In genomic region chr9:109439378-109440116, GRCh38 we compare ENCODE assay signal across 18 cellular contexts. TPM values are rescaled to one million over a fixed set of nuclear protein-coding genes. Genes with fewer than 3 reads are reported as not detected.
DNase-seq lines count a peak whose midpoint lies in the region; ATAC-seq, FAIRE-seq and TF ChIP-seq lines count a peak whose summit lies in the region.
"Had no signal": no experiment of that assay in that cellular context is flagged by ENCODE, and none has a peak within 500 bp of the region (broad histone marks: within the 10 kb centered on the region; RNA-seq: fewer than 3 reads in every experiment).

No MANE protein-coding gene starts in this region.

- intact Hi-C loops in activated naive CD4-positive, alpha-beta T cell treated with anti-CD3 and anti-CD28 coated beads for 36 hours (cut with micrococcal nuclease), result loop anchor here (1.0 to 10.0 kb wide), 6 partner anchors 30 to 777 kb away; no protein-coding TSS in a partner anchor

- peak overlapping the region; percentile 43 for H3K27ac ChIP-seq in KOPT-K1 (ENCODE audit: low read depth, low read length, poor library complexity, severe bottlenecking)
- H3K27ac ChIP-seq: HL-60, SJCRH30 had no signal

- H3K27ac Mint-ChIP-seq in activated naive CD4-positive, alpha-beta T cell treated with anti-CD3 and anti-CD28 coated beads, Interleukin-2, amount 50 U/mL, for 72 hours, result peak overlapping the region; percentile 29 to 38
- no peak overlapping the region for H3K27ac Mint-ChIP-seq in activated naive CD4-positive, alpha-beta T cell treated with anti-CD3 and anti-CD28 coated beads for 36 hours

- no peaks in the 10 kb centered on the region for H3K9me3 Mint-ChIP-seq in activated naive CD4-positive, alpha-beta T cell treated with anti-CD3 and anti-CD28 coated beads, Interleukin-2, amount 50 U/mL, for 72 hours
- no peaks in the 10 kb centered on the region for H3K9me3 Mint-ChIP-seq in activated naive CD4-positive, alpha-beta T cell treated with anti-CD3 and anti-CD28 coated beads for 36 hours

- H3K4me3 Mint-ChIP-seq in activated naive CD4-positive, alpha-beta T cell treated with anti-CD3 and anti-CD28 coated beads for 36 hours, result no peak overlapping the region
- H3K4me3 Mint-ChIP-seq: CD4-positive, alpha-beta memory T cell had no signal

- H3K36me3 Mint-ChIP-seq in activated naive CD4-positive, alpha-beta T cell treated with anti-CD3 and anti-CD28 coated beads, Interleukin-2, amount 50 U/mL, for 72 hours, result no peaks in the 10 kb centered on the region
- no peaks in the 10 kb centered on the region for H3K36me3 Mint-ChIP-seq in activated naive CD4-positive, alpha-beta T cell treated with anti-CD3 and anti-CD28 coated beads for 36 hours (ENCODE audit: low read depth)
- H3K36me3 Mint-ChIP-seq: CD4-positive, alpha-beta memory T cell had no signal

- H3K36me3 ChIP-seq in KOPT-K1 (ENCODE audit: insufficient read depth, low read length), result no peaks in the 10 kb centered on the region
- peaks cover 19% of the 10 kb centered on the region for H3K36me3 ChIP-seq in bronchial epithelial cell (ENCODE audit: control insufficient read depth, insufficient read depth, low read length)
- H3K36me3 ChIP-seq: BE2C, SJCRH30 had no signal

- peaks cover 16% of the 10 kb centered on the region for H3K4me1 Mint-ChIP-seq in activated naive CD4-positive, alpha-beta T cell treated with anti-CD3 and anti-CD28 coated beads for 36 hours (ENCODE audit: low read depth)

- no peak overlapping the region for H3K4me3 ChIP-seq in bronchial epithelial cell (ENCODE audit: low read depth, low read length)
- H3K4me3 ChIP-seq: SJCRH30 had no signal

- H3K9me3 ChIP-seq in KOPT-K1 (ENCODE audit: insufficient read depth, low read length, poor library complexity, severe bottlenecking), result no peaks in the 10 kb centered on the region
- H3K9me3 ChIP-seq: BE2C, SJCRH30 had no signal

- peaks cover 7% of the 10 kb centered on the region for H3K27me3 Mint-ChIP-seq in activated naive CD4-positive, alpha-beta T cell treated with anti-CD3 and anti-CD28 coated beads for 36 hours (ENCODE audit: low read depth)

- peak; percentile 66 for FAIRE-seq in bronchial epithelial cell (lab: Jason Lieb, UNC)
- FAIRE-seq: A204.1 had no signal

- no peak for TF ChIP-seq CTCF in bronchial epithelial cell (IDR thresholded peaks at IDR 0.05; ENCODE audit: insufficient read depth, low read length, severe bottlenecking)

- H3K27me3 ChIP-seq in bronchial epithelial cell (ENCODE audit: control insufficient read depth, insufficient read depth, low read length), result no peaks in the 10 kb centered on the region
- H3K27me3 ChIP-seq: SJCRH30 had no signal

- DNase-seq in activated naive CD4-positive, alpha-beta T cell treated with anti-CD3 and anti-CD28 coated beads, Interleukin-2, amount 50 U/mL, for 72 hours (ENCODE audit: low spot score in 2 of 2), result no peak
- no peak for DNase-seq in activated naive CD4-positive, alpha-beta T cell treated with anti-CD3 and anti-CD28 coated beads for 36 hours
- DNase-seq in bronchial epithelial cell (ENCODE audit: low read depth) (no peak), retina (no peak), NCI-H2196 (lab: John Stamatoyannopoulos, UW; ENCODE audit: unreplicated experiment) (no peak)
- DNase-seq: BE2C; CD4-positive, alpha-beta memory T cell; EL; MM.1S; NCI-H187; NCI-H2107; NCI-H345; NCI-H524 treated with DMSO at 0.1 percent for 48 hours; SJCRH30 had no signal

- CTCF ChIA-PET in activated naive CD4-positive, alpha-beta T cell treated with anti-CD3 and anti-CD28 coated beads for 36 hours (lab: Charles Lee), result interaction anchor here (0.6 to 5.3 kb wide), 8 partner anchors 12 to 709 kb away, joined by 3 to 82 read pairs (median 4); no protein-coding TSS in a partner anchor

- ATAC-seq in activated naive CD4-positive, alpha-beta T cell treated with anti-CD3 and anti-CD28 coated beads, Interleukin-2, amount 50 U/mL, for 72 hours, result no peak
- no peak for ATAC-seq in HG02973 (IDR thresholded peaks at IDR 0.05; ENCODE audit: unreplicated experiment)

RNA-seq across cellular contexts. Expression of gene PTPN3, which starts 58.6 kb away (rescaled TPM):
- under 1 TPM; 0.80 to 0.99 TPM for total RNA-seq in activated naive CD4-positive, alpha-beta T cell treated with anti-CD3 and anti-CD28 coated beads, Interleukin-2, amount 50 U/mL, for 72 hours
- total RNA-seq in activated naive CD4-positive, alpha-beta T cell treated with anti-CD3 and anti-CD28 coated beads for 36 hours, result under 1 TPM; 0.02 to 0.27 TPM
- total RNA-seq in bronchial epithelial cell, result 14.2 and 26.2 TPM in 2 replicates
- total RNA-seq: CD4-positive, alpha-beta memory T cell had no signal
